ENCODE assay signal across 8 cellular contexts in genomic region chr15:52020253-52021085, GRCh38. TPM values are rescaled to one million over a fixed set of nuclear protein-coding genes. Genes with fewer than 3 reads are reported as not detected.
DNase-seq lines count a peak whose midpoint lies in the region; ATAC-seq and TF ChIP-seq lines count a peak whose summit lies in the region.

No MANE protein-coding gene starts in this region.

- intact Hi-C loops in activated CD4-positive, alpha-beta T cell treated with anti-CD3 and anti-CD28 coated beads, Interleukin-2, amount 10 ng/mL, durations not matched to agents 24 days and 14 days (cut with micrococcal nuclease): loop anchor here (1.0 to 5.0 kb wide), 3 partner anchors 7 to 38 kb away; no protein-coding TSS in a partner anchor
- intact Hi-C loops in esophagus muscularis mucosa (cut with DNase I): loop anchor here (5.0 kb wide), 1 partner anchor 48 kb away; the partner anchor contains the start of gene LEO1

- H3K9me3 ChIP-seq in esophagus muscularis mucosa: no peaks in the 10 kb centered on the region
- H3K9me3 ChIP-seq in neuronal stem cell (replicated peaks in 1 of 2; ENCODE audit: control insufficient read depth in 2 of 2, insufficient read depth in 1 of 2, low read depth in 1 of 2, low read length in 2 of 2): peaks cover 0 to 3% of the 10 kb centered on the region in 2 donors

- no peak overlapping the region for H4K91ac ChIP-seq in neuronal stem cell (ENCODE audit: low read depth, low read length, poor library complexity)

- no peak overlapping the region for H2BK5ac ChIP-seq in neuronal stem cell (ENCODE audit: low read length)

- H3K79me1 ChIP-seq in neuronal stem cell (ENCODE audit: low read depth, low read length): no peaks in the 10 kb centered on the region

- no peak overlapping the region for H4K8ac ChIP-seq in neuronal stem cell (ENCODE audit: low read depth, low read length)

- H3K27me3 Mint-ChIP-seq in activated CD4-positive, alpha-beta T cell treated with anti-CD3 and anti-CD28 coated beads, Interleukin-2, amount 10 ng/mL, durations not matched to agents 24 days and 14 days: peaks cover 10% of the 10 kb centered on the region

- no peaks in the 10 kb centered on the region for H3K36me3 ChIP-seq in esophagus muscularis mucosa
- H3K36me3 ChIP-seq in neuronal stem cell (replicated peaks in 1 of 2; ENCODE audit: control insufficient read depth in 2 of 2, insufficient read depth in 2 of 2, low read length in 2 of 2): peaks cover 0 to 11% of the 10 kb centered on the region in 2 donors

- peaks cover 34 to 44% (median 39%) of the 10 kb centered on the region in 4 donors for H3K4me1 ChIP-seq in esophagus muscularis mucosa
- H3K4me1 ChIP-seq in neuronal stem cell (ENCODE audit: control insufficient read depth in 2 of 2, insufficient read depth in 1 of 2, low read depth in 1 of 2, low read length in 2 of 2): peaks cover 3 to 13% of the 10 kb centered on the region in 2 donors

- H3K27me3 ChIP-seq in esophagus muscularis mucosa (no peaks in the 10 kb centered on the region), neuronal stem cell (ENCODE audit: control insufficient read depth in 3 of 3, insufficient read depth in 3 of 3, low read depth in 1 of 3, low read length in 3 of 3) (no peaks in the 10 kb centered on the region)

- H3K4me3 ChIP-seq in esophagus muscularis mucosa (peak overlapping the region; percentile 63 to 88 (median 74)), neuronal stem cell (ENCODE audit: low read length in 2 of 2) (peak overlapping the region; percentile 58 to 97)

- no peak overlapping the region for H3K4ac ChIP-seq in neuronal stem cell (ENCODE audit: low read length)

- TF ChIP-seq CTCF in esophagus muscularis mucosa (IDR thresholded peaks at IDR 0.05): no peak

- H3K27ac Mint-ChIP-seq in activated CD4-positive, alpha-beta T cell treated with anti-CD3 and anti-CD28 coated beads, Interleukin-2, amount 10 ng/mL, durations not matched to agents 24 days and 14 days: peak overlapping the region; percentile 88

- no peak for TF ChIP-seq POLR2A in esophagus muscularis mucosa (IDR thresholded peaks at IDR 0.05; ENCODE audit: low read depth)

- H3K4me3 Mint-ChIP-seq in activated CD4-positive, alpha-beta T cell treated with anti-CD3 and anti-CD28 coated beads, Interleukin-2, amount 10 ng/mL, durations not matched to agents 24 days and 14 days: peak overlapping the region; percentile 90

- H2BK120ac ChIP-seq in neuronal stem cell (ENCODE audit: low read depth, low read length): no peak overlapping the region

- no peak for DNase-seq in activated CD4-positive, alpha-beta T cell treated with anti-CD3 and anti-CD28 coated beads, Interleukin-2, amount 10 ng/mL, durations not matched to agents 24 days and 14 days
- no peak for DNase-seq in activated CD4-positive, alpha-beta T cell treated with anti-CD3 and anti-CD28 coated beads for 4 hours
- DNase-seq in esophagus muscularis mucosa (ENCODE audit: extremely low spot score) (no peak), neuronal stem cell (ENCODE audit: low spot score) (no peak)

- H2BK15ac ChIP-seq in neuronal stem cell (ENCODE audit: low read length): no peak overlapping the region

- H2AFZ ChIP-seq in neuronal stem cell (ENCODE audit: low read length): peak overlapping the region; percentile 88

- ATAC-seq in SK-N-SH treated with all-trans-retinoic acid at 6 μM for 48 hours (peak; percentile 20), HG03039 (IDR thresholded peaks at IDR 0.05; ENCODE audit: unreplicated experiment) (no peak), HG02884 (IDR thresholded peaks at IDR 0.05; ENCODE audit: unreplicated experiment) (no peak), GM19328 (IDR thresholded peaks at IDR 0.05; ENCODE audit: unreplicated experiment) (no peak)

- H3K14ac ChIP-seq in neuronal stem cell (ENCODE audit: low read length): no peak overlapping the region

- H2BK12ac ChIP-seq in neuronal stem cell (ENCODE audit: low read length): no peak overlapping the region

- TF ChIP-seq EP300 in esophagus muscularis mucosa (IDR thresholded peaks at IDR 0.05): no peak

- H2AK5ac ChIP-seq in neuronal stem cell (ENCODE audit: low read depth, low read length): no peak overlapping the region

- no peak overlapping the region for H3K23ac ChIP-seq in neuronal stem cell (ENCODE audit: low read depth, low read length, poor library complexity)

- H3K9ac ChIP-seq in neuronal stem cell (ENCODE audit: low read depth, low read length, poor library complexity): peak overlapping the region; percentile 97

- H3K9me3 Mint-ChIP-seq in activated CD4-positive, alpha-beta T cell treated with anti-CD3 and anti-CD28 coated beads, Interleukin-2, amount 10 ng/mL, durations not matched to agents 24 days and 14 days: no peaks in the 10 kb centered on the region

- peak overlapping the region; percentile 59 for H3K4me2 ChIP-seq in neuronal stem cell (ENCODE audit: insufficient read depth, low read length, poor library complexity, severe bottlenecking)

- peaks cover 32% of the 10 kb centered on the region for H3K4me1 Mint-ChIP-seq in activated CD4-positive, alpha-beta T cell treated with anti-CD3 and anti-CD28 coated beads, Interleukin-2, amount 10 ng/mL, durations not matched to agents 24 days and 14 days

- H3K18ac ChIP-seq in neuronal stem cell (ENCODE audit: low read length): no peak overlapping the region

- H3K36me3 Mint-ChIP-seq in activated CD4-positive, alpha-beta T cell treated with anti-CD3 and anti-CD28 coated beads, Interleukin-2, amount 10 ng/mL, durations not matched to agents 24 days and 14 days (ENCODE audit: low read depth): peaks cover 5% of the 10 kb centered on the region

- H3K27ac ChIP-seq in esophagus muscularis mucosa (replicated peaks in 1 of 4): peak overlapping the region; percentile 94 to 96 (median 95)
- peak overlapping the region; percentile 99 for H3K27ac ChIP-seq in neuronal stem cell (replicated peaks; ENCODE audit: low read length)

- WGBS in esophagus muscularis mucosa: 2% methylated on average over 10 of the region's 10 CpGs
- no CpG with 5 or more reads among the region's 10 CpGs for WGBS in neuronal stem cell (ENCODE audit: extremely low coverage in 2 of 2, insufficient read length in 2 of 2, insufficient replicate concordance in 1 of 2), 2 donors

TF ChIP-seq in SK-N-SH treated with all-trans-retinoic acid at 6 μM for 48 hours, 23 proteins besides CTCF, POLR2A, EP300 and RAD21:
- TF ChIP-seq BACH2 (CRISPR knock-in tag; IDR thresholded peaks at IDR 0.05; ENCODE audit: borderline replicate concordance): no peak
- no peak for TF ChIP-seq OSR1 (CRISPR knock-in tag; IDR thresholded peaks at IDR 0.05)
- no peak for TF ChIP-seq TCF4 (CRISPR knock-in tag; IDR thresholded peaks at IDR 0.05; ENCODE audit: borderline replicate concordance)
- no peak for TF ChIP-seq TOX (CRISPR knock-in tag; IDR thresholded peaks at IDR 0.05; ENCODE audit: borderline replicate concordance)
- TF ChIP-seq ARNTL (CRISPR knock-in tag; IDR thresholded peaks at IDR 0.05; ENCODE audit: borderline replicate concordance, low read depth): no peak
- TF ChIP-seq ZFP30 (CRISPR knock-in tag; IDR thresholded peaks at IDR 0.05): no peak
- TF ChIP-seq, protein P1, sequence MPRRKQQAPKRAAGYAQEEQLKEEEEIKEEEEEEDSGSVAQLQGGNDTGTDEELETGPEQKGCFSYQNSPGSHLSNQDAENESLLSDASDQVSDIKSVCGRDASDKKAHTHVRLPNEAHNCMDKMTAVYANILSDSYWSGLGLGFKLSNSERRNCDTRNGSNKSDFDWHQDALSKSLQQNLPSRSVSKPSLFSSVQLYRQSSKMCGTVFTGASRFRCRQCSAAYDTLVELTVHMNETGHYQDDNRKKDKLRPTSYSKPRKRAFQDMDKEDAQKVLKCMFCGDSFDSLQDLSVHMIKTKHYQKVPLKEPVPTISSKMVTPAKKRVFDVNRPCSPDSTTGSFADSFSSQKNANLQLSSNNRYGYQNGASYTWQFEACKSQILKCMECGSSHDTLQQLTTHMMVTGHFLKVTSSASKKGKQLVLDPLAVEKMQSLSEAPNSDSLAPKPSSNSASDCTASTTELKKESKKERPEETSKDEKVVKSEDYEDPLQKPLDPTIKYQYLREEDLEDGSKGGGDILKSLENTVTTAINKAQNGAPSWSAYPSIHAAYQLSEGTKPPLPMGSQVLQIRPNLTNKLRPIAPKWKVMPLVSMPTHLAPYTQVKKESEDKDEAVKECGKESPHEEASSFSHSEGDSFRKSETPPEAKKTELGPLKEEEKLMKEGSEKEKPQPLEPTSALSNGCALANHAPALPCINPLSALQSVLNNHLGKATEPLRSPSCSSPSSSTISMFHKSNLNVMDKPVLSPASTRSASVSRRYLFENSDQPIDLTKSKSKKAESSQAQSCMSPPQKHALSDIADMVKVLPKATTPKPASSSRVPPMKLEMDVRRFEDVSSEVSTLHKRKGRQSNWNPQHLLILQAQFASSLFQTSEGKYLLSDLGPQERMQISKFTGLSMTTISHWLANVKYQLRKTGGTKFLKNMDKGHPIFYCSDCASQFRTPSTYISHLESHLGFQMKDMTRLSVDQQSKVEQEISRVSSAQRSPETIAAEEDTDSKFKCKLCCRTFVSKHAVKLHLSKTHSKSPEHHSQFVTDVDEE (CRISPR knock-in tag; IDR thresholded peaks at IDR 0.05): no peak
- TF ChIP-seq CSDC2 (CRISPR knock-in tag; IDR thresholded peaks at IDR 0.05): no peak

RNA-seq across cellular contexts. Expression of gene MAPK6, which starts 1.4 kb away (rescaled TPM):
- 60.9 and 63.9 TPM in 2 replicates for total RNA-seq in activated CD4-positive, alpha-beta T cell treated with anti-CD3 and anti-CD28 coated beads, Interleukin-2, amount 10 ng/mL, durations not matched to agents 24 days and 14 days
- total RNA-seq in esophagus muscularis mucosa: 10 to 100 TPM; 13.3 to 19.4 (median 14.2) TPM
- 55.3 TPM for polyA plus RNA-seq in neuronal stem cell (2013, experiment 1 of 2)
- 55.3 TPM for polyA plus RNA-seq in neuronal stem cell (2013, experiment 2 of 2)

RNA-seq across cellular contexts. Expression of gene LEO1, which starts 48.9 kb away (rescaled TPM):
- 35.0 and 35.7 TPM in 2 replicates for total RNA-seq in activated CD4-positive, alpha-beta T cell treated with anti-CD3 and anti-CD28 coated beads, Interleukin-2, amount 10 ng/mL, durations not matched to agents 24 days and 14 days
- 10 to 100 TPM in 2 of 4 donors, 1 to 10 TPM in 2; 7.9 to 14.1 (median 10.5) TPM for total RNA-seq in esophagus muscularis mucosa
- polyA plus RNA-seq in neuronal stem cell (2013, experiment 1 of 2): 23.2 TPM
- 22.6 TPM for polyA plus RNA-seq in neuronal stem cell (2013, experiment 2 of 2)
